15 cellular contexts compared by ENCODE assay signal in the genomic region with DNA sequence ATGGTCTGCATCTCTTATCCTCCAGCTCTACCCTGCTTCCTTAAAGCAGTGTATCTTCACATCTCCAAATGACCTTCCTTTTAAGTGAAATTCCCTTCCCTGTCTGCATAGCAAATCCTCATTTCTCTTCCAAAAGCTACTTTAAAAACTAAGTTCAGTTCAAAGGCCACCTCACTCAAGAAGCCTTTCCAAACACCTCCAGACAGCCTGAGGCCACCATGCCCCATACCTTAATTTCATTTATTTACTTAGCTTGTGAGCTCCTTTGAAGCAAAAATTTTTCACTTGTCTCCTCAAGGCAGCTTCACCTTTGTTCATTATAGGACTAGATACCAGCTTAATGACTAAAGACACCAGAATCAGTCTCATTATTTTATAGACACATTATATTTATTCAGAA. TPM values are rescaled to one million over a fixed set of nuclear protein-coding genes. Genes with fewer than 3 reads are reported as not detected.
"Had no signal": no experiment of that assay in that cellular context is flagged by ENCODE, and none has a peak within 500 bp of the region (broad histone marks: within the 10 kb centered on the region; RNA-seq: fewer than 3 reads in every experiment).

No MANE protein-coding gene starts in this region.

- H3K27ac ChIP-seq: epithelial cell of prostate, prostate gland, skin epidermis, tibial nerve had no signal

- H3K36me3 ChIP-seq: prostate gland had no signal

- H3K9me3 Mint-ChIP-seq: activated CD8-positive, alpha-beta T cell treated with anti-CD3 and anti-CD28 coated beads for 36 hours; activated naive CD8-positive, alpha-beta T cell treated with anti-CD3 and anti-CD28 coated beads for 36 hours; endodermal cell; natural killer cell treated with Interleukin-12 subunit alpha and Interleukin-12 subunit beta and Interleukin-15 and Interleukin-18, amount 100 ng/mL, for 72 hours; stimulated activated naive CD8-positive, alpha-beta T cell treated with anti-CD3 and anti-CD28 coated beads, Interleukin-15, Interleukin-2, amounts not matched to agents 100 ng/mL and 50 ng/mL, for 24 hours had no signal

- ATAC-seq: activated CD8-positive, alpha-beta T cell treated with anti-CD3 and anti-CD28 coated beads for 36 hours; natural killer cell treated with Interleukin-12 subunit alpha and Interleukin-12 subunit beta and Interleukin-15 and Interleukin-18, amount 100 ng/mL, for 72 hours; right cardiac atrium had no signal

- H3K4me1 ChIP-seq: prostate gland, tibial nerve had no signal

- H3K4me1 Mint-ChIP-seq: activated naive CD8-positive, alpha-beta T cell treated with anti-CD3 and anti-CD28 coated beads for 36 hours had no signal

- H3K27ac Mint-ChIP-seq: activated CD8-positive, alpha-beta T cell treated with anti-CD3 and anti-CD28 coated beads for 36 hours; activated naive CD8-positive, alpha-beta T cell treated with anti-CD3 and anti-CD28 coated beads for 36 hours; endodermal cell; natural killer cell treated with Interleukin-12 subunit alpha and Interleukin-12 subunit beta and Interleukin-15 and Interleukin-18, amount 100 ng/mL, for 72 hours; stimulated activated naive CD8-positive, alpha-beta T cell treated with anti-CD3 and anti-CD28 coated beads, Interleukin-15, Interleukin-2, amounts not matched to agents 100 ng/mL and 50 ng/mL, for 24 hours had no signal

- H3K9me3 ChIP-seq: prostate gland, tibial nerve had no signal

- H3K4me3 Mint-ChIP-seq: activated CD8-positive, alpha-beta T cell treated with anti-CD3 and anti-CD28 coated beads for 36 hours; activated naive CD8-positive, alpha-beta T cell treated with anti-CD3 and anti-CD28 coated beads for 36 hours; endodermal cell; natural killer cell treated with Interleukin-12 subunit alpha and Interleukin-12 subunit beta and Interleukin-15 and Interleukin-18, amount 100 ng/mL, for 72 hours; stimulated activated naive CD8-positive, alpha-beta T cell treated with anti-CD3 and anti-CD28 coated beads, Interleukin-15, Interleukin-2, amounts not matched to agents 100 ng/mL and 50 ng/mL, for 24 hours had no signal

- DNase-seq: activated CD8-positive, alpha-beta T cell treated with anti-CD3 and anti-CD28 coated beads for 36 hours; activated gamma-delta T cell treated with Interleukin-2 at 50 U/mL for 16 hours; activated naive CD8-positive, alpha-beta T cell treated with anti-CD3 and anti-CD28 coated beads for 36 hours; activated T-cell treated with anti-CD3 and anti-CD28 coated beads, Interleukin-2, amount 50 U/mL, for 1 hour; amniotic stem cell; dorsolateral prefrontal cortex; endodermal cell; mesendoderm; right cardiac atrium had no signal

- H3K27me3 ChIP-seq: dorsolateral prefrontal cortex, tibial nerve had no signal

- H3K27me3 Mint-ChIP-seq: activated CD8-positive, alpha-beta T cell treated with anti-CD3 and anti-CD28 coated beads for 36 hours; activated naive CD8-positive, alpha-beta T cell treated with anti-CD3 and anti-CD28 coated beads for 36 hours; natural killer cell treated with Interleukin-12 subunit alpha and Interleukin-12 subunit beta and Interleukin-15 and Interleukin-18, amount 100 ng/mL, for 72 hours; stimulated activated naive CD8-positive, alpha-beta T cell treated with anti-CD3 and anti-CD28 coated beads, Interleukin-15, Interleukin-2, amounts not matched to agents 100 ng/mL and 50 ng/mL, for 24 hours had no signal

- H3K4me3 ChIP-seq: dorsolateral prefrontal cortex, prostate gland, skin epidermis, tibial nerve had no signal

RNA-seq across cellular contexts. Expression of a gene that starts 49.8 kb away (rescaled TPM):
- total RNA-seq: activated CD8-positive, alpha-beta T cell treated with anti-CD3 and anti-CD28 coated beads for 36 hours; natural killer cell treated with Interleukin-12 subunit alpha and Interleukin-12 subunit beta and Interleukin-15 and Interleukin-18, amount 100 ng/mL, for 72 hours had no signal
